Comparison of ENCODE assay signal across 24 cellular contexts in genomic region chr4:27194599-27194998, GRCh38.
DNase-seq lines count a peak whose midpoint lies in the region; ATAC-seq and TF ChIP-seq lines count a peak whose summit lies in the region.
"Had no signal": no experiment of that assay in that cellular context is flagged by ENCODE, and none has a peak within 500 bp of the region (broad histone marks: within the 10 kb centered on the region; RNA-seq: fewer than 3 reads in every experiment).

No MANE protein-coding gene starts in this region.

- BruUV-seq in A673 (replicated peaks; lab: Mats Ljungman, UMichigan), result no TSS peak

- DNase-seq in DMS53 (lab: John Stamatoyannopoulos, UW) (peak; percentile 21), DMS53 treated with DMSO at 0.1 percent for 48 hours (lab: John Stamatoyannopoulos, UW; ENCODE audit: unreplicated experiment) (no peak), A673 (ENCODE audit: low spot score) (peak; percentile 51), SK-N-MC (ENCODE audit: low read depth, low spot score) (no peak), osteocyte (ENCODE audit: extremely low spot score, unreplicated experiment) (no peak)
- DNase-seq: ACHN; BE2C; C1 segment of cervical spinal cord; CD4-positive, alpha-beta memory T cell; CD4-positive, CD25-positive, alpha-beta regulatory T cell; CD8-positive, alpha-beta memory T cell; COR-L47; DMS 273 treated with DMSO at 0.1 percent for 48 hours; DMS153; DMS79; DND-41; EL; GDM1 had no signal

- H3K36me3 ChIP-seq in A673 (ENCODE audit: insufficient read depth, low read length, poor library complexity, severe bottlenecking) (no peaks in the 10 kb centered on the region), SK-N-MC (ENCODE audit: insufficient read depth, low read length) (no peaks in the 10 kb centered on the region)
- H3K36me3 ChIP-seq: BE2C, BLaER1 had no signal

- POLR2A ChIA-PET in A673 (lab: Charles Lee; ENCODE audit: low non-redundant PET), result no interaction called here

- peaks cover 2% of the 10 kb centered on the region for H3K4me1 ChIP-seq in A673 (ENCODE audit: insufficient read depth, low read length, poor library complexity, severe bottlenecking)
- H3K4me1 ChIP-seq: A549, BE2C, BLaER1 had no signal

- peaks cover 8% of the 10 kb centered on the region for H3K9me3 Mint-ChIP-seq in osteocyte (ENCODE audit: unreplicated experiment)

- no peak for ATAC-seq in HG02642 (IDR thresholded peaks at IDR 0.05; ENCODE audit: poor library complexity, unreplicated experiment)
- ATAC-seq: A549, GM12878 had no signal

- no peaks in the 10 kb centered on the region for H3K27me3 Mint-ChIP-seq in osteocyte (ENCODE audit: unreplicated experiment)
- H3K27me3 Mint-ChIP-seq: CD4-positive, CD25-positive, alpha-beta regulatory T cell had no signal

- CTCF ChIA-PET in A673 (lab: Charles Lee), result no interaction called here

- intact Hi-C loops in A673 (cut with micrococcal nuclease; ENCODE audit: unreplicated experiment), result no loop called here

- H3K27ac ChIP-seq in A673 (ENCODE audit: low read depth, low read length, poor library complexity, severe bottlenecking) (no peak overlapping the region), SK-N-MC (peak overlapping the region; percentile 57; the same call in 1 of the 2 replicates)
- H3K27ac ChIP-seq: 22Rv1, A549, BLaER1 had no signal

- H3K4me1 Mint-ChIP-seq in osteocyte (ENCODE audit: unreplicated experiment), result no peaks in the 10 kb centered on the region
- H3K4me1 Mint-ChIP-seq: CD14-positive monocyte; CD4-positive, alpha-beta memory T cell; CD4-positive, CD25-positive, alpha-beta regulatory T cell; CD8-positive, alpha-beta memory T cell had no signal

- H3K9me3 ChIP-seq in A673 (ENCODE audit: low read depth, low read length, poor library complexity, severe bottlenecking) (no peaks in the 10 kb centered on the region), SK-N-MC (ENCODE audit: low read depth, low read length) (no peaks in the 10 kb centered on the region)
- H3K9me3 ChIP-seq: A549, BE2C, BLaER1 had no signal

- H3K4me3 Mint-ChIP-seq in osteocyte (ENCODE audit: unreplicated experiment), result no peak overlapping the region
- H3K4me3 Mint-ChIP-seq: CD14-positive monocyte; CD4-positive, alpha-beta memory T cell; CD4-positive, CD25-positive, alpha-beta regulatory T cell; CD8-positive, alpha-beta memory T cell had no signal

- no peak overlapping the region for H3K27ac Mint-ChIP-seq in osteocyte (ENCODE audit: unreplicated experiment)
- H3K27ac Mint-ChIP-seq: CD14-positive monocyte; CD4-positive, alpha-beta memory T cell; CD8-positive, alpha-beta memory T cell had no signal

- no peak overlapping the region for H3K4me3 ChIP-seq in A673 (ENCODE audit: low read depth, low read length, poor library complexity, severe bottlenecking)
- no peak overlapping the region for H3K4me3 ChIP-seq in SK-N-MC
- H3K4me3 ChIP-seq: A549, BLaER1, GM12878 had no signal

- TF ChIP-seq CTCF in A673 (conservative IDR thresholded peaks at IDR 0.05; ENCODE audit: low read depth, low read length) (no peak), osteocyte (IDR thresholded peaks at IDR 0.05) (no peak)

- H3K36me3 Mint-ChIP-seq in osteocyte (ENCODE audit: unreplicated experiment), result no peaks in the 10 kb centered on the region
- H3K36me3 Mint-ChIP-seq: CD14-positive monocyte; CD4-positive, alpha-beta memory T cell; CD4-positive, CD25-positive, alpha-beta regulatory T cell; CD8-positive, alpha-beta memory T cell had no signal

- H3K9ac ChIP-seq in SK-N-MC (ENCODE audit: insufficient read length), result no peak overlapping the region
- H3K9ac ChIP-seq: BLaER1 had no signal

- H3K27me3 ChIP-seq in A673 (replicated peaks; ENCODE audit: insufficient read depth, low read depth, low read length, poor library complexity), result no peaks in the 10 kb centered on the region
- H3K27me3 ChIP-seq: BE2C, BLaER1 had no signal

Comparison
In these comparisons a context has a peak if more than half of its experiments do, and no peak if none do; other contexts are left out.
1. DNase-seq: peak in DMS53 (single experiment) and A673 (single experiment); none in DMS53 treated with DMSO at 0.1 percent for 48 hours (single experiment), SK-N-MC (single experiment) and osteocyte (single experiment).